28 cellular contexts compared by ENCODE assay signal in the genomic region with DNA sequence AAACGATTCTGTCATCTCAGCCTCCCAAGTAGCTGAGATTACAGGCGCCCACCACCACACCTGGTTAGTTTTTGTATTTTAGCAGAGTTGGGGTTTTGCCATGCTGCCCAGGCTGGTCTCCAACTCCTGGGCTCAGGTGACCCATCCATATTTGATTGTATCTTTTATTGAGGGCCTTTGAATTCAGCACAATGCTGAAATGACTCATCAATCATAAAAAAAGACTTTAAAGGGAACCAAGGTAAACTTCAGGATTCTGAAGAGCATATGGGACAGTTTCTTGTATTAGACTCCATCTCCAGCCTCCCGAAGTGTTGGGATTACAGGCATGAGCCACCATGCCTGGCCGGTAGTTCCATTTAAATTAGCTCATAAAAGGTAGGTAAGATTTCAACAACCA.
"Had no signal": no experiment of that assay in that cellular context is flagged by ENCODE, and none has a peak within 500 bp of the region (broad histone marks: within the 10 kb centered on the region; RNA-seq: fewer than 3 reads in every experiment).

No MANE protein-coding gene starts in this region.

- H3K4me2 ChIP-seq: KMS-11 had no signal

- H3K4me3 ChIP-seq: MG63 had no signal

- H3K9ac ChIP-seq: KMS-11 had no signal

- H3K36me3 ChIP-seq: MG63 had no signal

- H3K9me3 ChIP-seq: MG63 had no signal

- H3K27ac ChIP-seq: KMS-11 had no signal

- H3K27me3 ChIP-seq: MG63 had no signal

- DNase-seq: Karpas-422, Kasumi-1, MG63, MM.1S, MV-4-11, NCI-H1048, NCI-H1092, NCI-H1105, NCI-H1417 treated with DMSO at 0.1 percent for 48 hours, NCI-H1436, NCI-H1436 treated with DMSO at 0.1 percent for 48 hours, NCI-H1694, NCI-H1694 treated with DMSO at 0.1 percent for 48 hours, NCI-H187 treated with DMSO at 0.1 percent for 48 hours, NCI-H2029, NCI-H2029 treated with DMSO at 0.1 percent for 48 hours, NCI-H2081, NCI-H2081 treated with DMSO at 0.1 percent for 48 hours, NCI-H2107, NCI-H2171, NCI-H2171 treated with DMSO at 0.1 percent for 48 hours, NCI-H2227 treated with DMSO at 0.1 percent for 48 hours, NCI-H226, NCI-H345, NCI-H446, NCI-H446 treated with DMSO at 0.1 percent for 48 hours, NCI-H510A had no signal
